ENCODE assay signal across 7 cellular contexts in the genomic region with DNA sequence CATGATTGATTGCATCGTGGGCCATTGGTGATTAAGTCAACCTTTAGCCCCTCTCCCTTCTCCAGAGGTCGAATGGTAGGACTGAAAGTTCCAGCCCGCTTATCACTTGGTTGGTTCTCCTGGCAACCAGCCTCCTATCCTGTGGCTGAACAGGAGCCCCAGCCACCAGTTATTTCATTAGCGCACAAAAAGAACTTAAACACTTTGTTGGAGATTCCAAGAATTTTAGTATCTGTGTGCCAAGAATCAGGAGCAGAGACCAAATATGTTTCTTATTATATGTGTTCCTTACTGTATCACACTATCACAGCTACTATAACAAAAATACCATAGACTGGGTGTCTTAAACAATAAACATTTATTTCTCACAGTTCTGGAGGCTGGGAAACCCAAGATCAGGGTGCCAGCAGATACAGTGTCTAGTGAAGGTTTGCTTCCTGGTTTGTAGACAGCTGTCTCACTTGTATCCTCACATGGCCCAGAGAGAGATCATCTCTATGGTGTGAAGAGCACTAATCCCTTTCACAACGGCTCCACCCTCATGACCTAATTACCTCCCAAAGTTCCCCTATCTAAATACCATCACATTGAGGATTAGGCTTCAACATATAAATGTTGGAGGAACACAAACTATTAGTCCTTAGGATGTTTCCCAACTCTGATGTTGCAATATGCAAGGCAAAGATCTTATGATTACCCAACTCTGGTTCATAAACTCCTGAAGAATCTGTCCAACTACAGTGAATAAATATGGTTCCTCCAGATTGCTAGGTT. TPM values are rescaled to one million over a fixed set of nuclear protein-coding genes. Genes with fewer than 3 reads are reported as not detected.
DNase-seq lines count a peak whose midpoint lies in the region; ATAC-seq and TF ChIP-seq lines count a peak whose summit lies in the region.

No MANE protein-coding gene starts in this region.

- dilution Hi-C loops in IMR-90 (cut with HindIII; ENCODE audit: low sequenced_read_pairs, unreplicated experiment) = no loop called here

- peaks cover 10% of the 10 kb centered on the region for H3K9me1 ChIP-seq in IMR-90 (ENCODE audit: insufficient read depth, low read length)

- peak overlapping the region; percentile 64 for H3K14ac ChIP-seq in IMR-90 (replicated peaks; ENCODE audit: low read depth, low read length)

- H3K23ac ChIP-seq in IMR-90 (ENCODE audit: low read depth, low read length) = 0 out of 2 replicates have a peak overlapping the region, but pooled peaks have one; percentile 17

- peaks cover 48% of the 10 kb centered on the region for H3K4me1 Mint-ChIP-seq in activated T-helper 2 cell treated with anti-CD3 and anti-CD28 coated beads, Interferon-gamma antibody, Interleukin-2, Interleukin-4, amounts not matched to agents 10 μg/mL and 5 μg/mL and 100 μg/mL, durations not matched to agents 14 hours and 24 hours and 36 hours (ENCODE audit: low read depth)

- no peaks in the 10 kb centered on the region for H3K27me3 Mint-ChIP-seq in activated T-helper 2 cell treated with anti-CD3 and anti-CD28 coated beads, Interferon-gamma antibody, Interleukin-2, Interleukin-4, amounts not matched to agents 10 μg/mL and 5 μg/mL and 100 μg/mL, durations not matched to agents 14 hours and 24 hours and 36 hours (ENCODE audit: low read depth)

- no peak overlapping the region for H3K9ac ChIP-seq in IMR-90 (ENCODE audit: low read depth, low read length)

- peak overlapping the region; percentile 60; the same call in 1 of the 2 replicates for H2BK120ac ChIP-seq in IMR-90 (ENCODE audit: low read depth, low read length)

- CTCF ChIA-PET in IMR-90 (lab: Yijun Ruan, JAX) = interaction anchor here (0.8 kb wide), 1 partner anchor 10 kb away, joined by 3 read pairs; no protein-coding TSS in a partner anchor

- peak overlapping the region; percentile 78 for H4K5ac ChIP-seq in IMR-90 (ENCODE audit: low read depth, low read length)

- 80% methylated on average over 1 of the region's 5 CpGs; no CpG with 5 or more reads in 1 of the 2 experiments for WGBS in IMR-90 (ENCODE audit: extremely low coverage in 2 of 2, insufficient read length in 1 of 2), 2 experiments

- BruUV-seq in IMR-90 (replicated peaks; lab: Mats Ljungman, UMichigan) = no TSS peak

- H2AK9ac ChIP-seq in IMR-90 (replicated peaks; ENCODE audit: low read depth, low read length, poor library complexity) = no peak overlapping the region

- ATAC-seq in IMR-90 (ENCODE audit: low read depth) (peak; percentile 36), left cardiac atrium (peak; percentile 51 to 83), HG03354 (IDR thresholded peaks at IDR 0.05; ENCODE audit: poor library complexity, severe bottlenecking, unreplicated experiment) (no peak)

- 0 out of 2 replicates have a peak overlapping the region, but pooled peaks have one; percentile 13 for H2BK20ac ChIP-seq in IMR-90 (ENCODE audit: low read depth, low read length)

- H3K9me3 Mint-ChIP-seq in activated T-helper 2 cell treated with anti-CD3 and anti-CD28 coated beads, Interferon-gamma antibody, Interleukin-2, Interleukin-4, amounts not matched to agents 10 μg/mL and 5 μg/mL and 100 μg/mL, durations not matched to agents 14 hours and 24 hours and 36 hours = no peaks in the 10 kb centered on the region

- peak overlapping the region; percentile 81; the same call in 1 of the 2 replicates for H3K27ac ChIP-seq in IMR-90 (ENCODE audit: insufficient read depth, low read length)

- in situ Hi-C loops in IMR-90 (cut with MboI; ENCODE audit: low sequenced_read_pairs) = no loop called here

- no peak for TF ChIP-seq POLR2A in IMR-90 (IDR thresholded peaks at IDR 0.05; ENCODE audit: low read depth, low read length)

- no peak overlapping the region for H3K56ac ChIP-seq in IMR-90 (ENCODE audit: extremely low read depth, insufficient read depth, low read length)

- DNase-seq in IMR-90 (peak; percentile 91), left cardiac atrium (no peak), stromal cell of bone marrow (ENCODE audit: low read depth) (peak; percentile 86), NCI-H146 (lab: John Stamatoyannopoulos, UW) (no peak), NCI-H748 (lab: John Stamatoyannopoulos, UW; ENCODE audit: unreplicated experiment) (no peak)
- no peak for DNase-seq in activated T-helper 2 cell treated with anti-CD3 and anti-CD28 coated beads, Interferon-gamma antibody, Interleukin-2, Interleukin-4, amounts not matched to agents 10 μg/mL and 5 μg/mL and 100 μg/mL, durations not matched to agents 14 hours and 24 hours and 36 hours (ENCODE audit: low spot score)

- no peaks in the 10 kb centered on the region; the same call in 1 of the 2 replicates for H3K9me3 ChIP-seq in IMR-90 (ENCODE audit: control insufficient read depth, insufficient read depth, low read length)

- peak overlapping the region; percentile 52; the same call in 1 of the 2 replicates for H3K4me2 ChIP-seq in IMR-90 (ENCODE audit: low read depth, low read length)

- peaks cover 10% of the 10 kb centered on the region; the same call in 1 of the 2 replicates for H4K20me1 ChIP-seq in IMR-90 (ENCODE audit: insufficient read depth, low read length)

- peak overlapping the region; percentile 92 for H2BK5ac ChIP-seq in IMR-90 (ENCODE audit: low read depth, low read length, poor library complexity, severe bottlenecking)

- H3K4me1 ChIP-seq in IMR-90 (ENCODE audit: control insufficient read depth, insufficient read depth, low read length) = peaks cover 19% of the 10 kb centered on the region

- intact Hi-C loops in IMR-90 (cut with micrococcal nuclease) = no loop called here
- intact Hi-C loops in activated T-helper 2 cell treated with anti-CD3 and anti-CD28 coated beads, Interferon-gamma antibody, Interleukin-2, Interleukin-4, amounts not matched to agents 10 μg/mL and 5 μg/mL and 100 μg/mL, durations not matched to agents 14 hours and 24 hours and 36 hours (cut with micrococcal nuclease) = no loop called here
- intact Hi-C loops in left cardiac atrium (cut with DNase I) = no loop called here

- peak overlapping the region in 1 of 2 experiments; percentile 30; a peak in 2 of 4 replicates for H4K8ac ChIP-seq in IMR-90 (ENCODE audit: low read depth in 2 of 2, low read length in 2 of 2)

- H4K91ac ChIP-seq in IMR-90 (ENCODE audit: insufficient read depth, low read depth, low read length) = peak overlapping the region; percentile 15; the same call in 1 of the 2 replicates

- H3K4me3 ChIP-seq in IMR-90 (ENCODE audit: insufficient read depth, low read depth, low read length) = no peak overlapping the region

- H3K36me3 ChIP-seq in IMR-90 (ENCODE audit: control insufficient read depth, insufficient read depth, low read length) = peaks cover 12% of the 10 kb centered on the region

- H3K79me1 ChIP-seq in IMR-90 (ENCODE audit: low read depth in 1 of 2, low read length in 2 of 2) = peaks cover 24 to 55% of the 10 kb centered on the region in 2 experiments

- peak overlapping the region; percentile 67; the same call in 1 of the 2 replicates for H3K4ac ChIP-seq in IMR-90 (ENCODE audit: low read depth, low read length)

- peaks cover 88% of the 10 kb centered on the region for H3K36me3 Mint-ChIP-seq in activated T-helper 2 cell treated with anti-CD3 and anti-CD28 coated beads, Interferon-gamma antibody, Interleukin-2, Interleukin-4, amounts not matched to agents 10 μg/mL and 5 μg/mL and 100 μg/mL, durations not matched to agents 14 hours and 24 hours and 36 hours (ENCODE audit: low read depth)

- H3K27ac Mint-ChIP-seq in activated T-helper 2 cell treated with anti-CD3 and anti-CD28 coated beads, Interferon-gamma antibody, Interleukin-2, Interleukin-4, amounts not matched to agents 10 μg/mL and 5 μg/mL and 100 μg/mL, durations not matched to agents 14 hours and 24 hours and 36 hours = no peak overlapping the region

- H3K4me3 Mint-ChIP-seq in activated T-helper 2 cell treated with anti-CD3 and anti-CD28 coated beads, Interferon-gamma antibody, Interleukin-2, Interleukin-4, amounts not matched to agents 10 μg/mL and 5 μg/mL and 100 μg/mL, durations not matched to agents 14 hours and 24 hours and 36 hours (ENCODE audit: low read depth) = peak overlapping the region; percentile 15

- no peak for TF ChIP-seq CTCF in IMR-90 (conservative IDR thresholded peaks at IDR 0.05; ENCODE audit: low read depth, low read length)

- POLR2A ChIA-PET in IMR-90 (lab: Charles Lee; ENCODE audit: unreplicated experiment) = no interaction called here

- peak overlapping the region; percentile 90 for H3K18ac ChIP-seq in IMR-90 (ENCODE audit: low read depth, low read length)

- peak overlapping the region; percentile 57; the same call in 2 of the 3 replicates for H2BK15ac ChIP-seq in IMR-90 (ENCODE audit: low read depth, low read length)

- no peak for TF ChIP-seq RAD21 in IMR-90 (IDR thresholded peaks at IDR 0.05; ENCODE audit: low read length)

- no peaks in the 10 kb centered on the region for H3K27me3 ChIP-seq in IMR-90 (ENCODE audit: control insufficient read depth, insufficient read depth, low read length)

- peak overlapping the region; percentile 79 for H2AK5ac ChIP-seq in IMR-90 (ENCODE audit: low read depth, low read length)

- no peak overlapping the region for H2AFZ ChIP-seq in IMR-90 (replicated peaks; ENCODE audit: low read length, poor library complexity)

TF ChIP-seq in IMR-90, 13 proteins besides CTCF, POLR2A, EP300 and RAD21 (continues in another document):
- no peak for TF ChIP-seq MAZ (IDR thresholded peaks at IDR 0.05; ENCODE audit: borderline replicate concordance, low read depth, low read length)
- no peak for TF ChIP-seq RFX5 (IDR thresholded peaks at IDR 0.05; ENCODE audit: low read depth, low read length)
- TF ChIP-seq CEBPB (IDR thresholded peaks at IDR 0.05; ENCODE audit: low read depth, low read length) = peak; percentile 99
- TF ChIP-seq RCOR1 (IDR thresholded peaks at IDR 0.05; ENCODE audit: insufficient replicate concordance, low read length) = no peak

RNA-seq across cellular contexts. Expression of gene APH1B, which starts 30.5 kb away (rescaled TPM):
- total RNA-seq in IMR-90 (2012; rRNA removed) = 7.7 and 10.6 TPM in 2 replicates
- polyA plus RNA-seq in IMR-90 (2012; rRNA removed) = 5.1 and 7.0 TPM in 2 replicates
- 2.7 and 3.8 TPM in 2 replicates for polyA plus RNA-seq in IMR-90 (2012; cell fraction: cytosol; rRNA removed)
- 2.8 and 16.0 TPM in 2 replicates for polyA plus RNA-seq in IMR-90 (2012; cell fraction: nucleus; rRNA removed; ENCODE audit: low replicate concordance)
- 9.5 and 9.8 TPM in 2 replicates for total RNA-seq in activated T-helper 2 cell treated with anti-CD3 and anti-CD28 coated beads, Interferon-gamma antibody, Interleukin-2, Interleukin-4, amounts not matched to agents 10 μg/mL and 5 μg/mL and 100 μg/mL, durations not matched to agents 14 hours and 24 hours and 36 hours
- total RNA-seq in left cardiac atrium = 10 to 100 TPM in 1 of 2 donors, 1 to 10 TPM in 1; 9.6 to 11.8 TPM

RNA-seq across cellular contexts. Expression of gene RAB8B, which starts 57.5 kb away (rescaled TPM):
- total RNA-seq in IMR-90 (2012; rRNA removed) = 29.4 and 66.4 TPM in 2 replicates
- 19.4 and 24.6 TPM in 2 replicates for polyA plus RNA-seq in IMR-90 (2012; rRNA removed)
- 1.6 and 2.2 TPM in 2 replicates for polyA plus RNA-seq in IMR-90 (2012; cell fraction: cytosol; rRNA removed)
- 0.63 and 7.6 TPM in 2 replicates for polyA plus RNA-seq in IMR-90 (2012; cell fraction: nucleus; rRNA removed; ENCODE audit: low replicate concordance)
- 214 TPM in 2 replicates for total RNA-seq in activated T-helper 2 cell treated with anti-CD3 and anti-CD28 coated beads, Interferon-gamma antibody, Interleukin-2, Interleukin-4, amounts not matched to agents 10 μg/mL and 5 μg/mL and 100 μg/mL, durations not matched to agents 14 hours and 24 hours and 36 hours
- total RNA-seq in left cardiac atrium = 10 to 100 TPM; 19.7 to 21.9 TPM

Comparison
In these comparisons a context has a peak if more than half of its experiments do, and no peak if none do; other contexts are left out.
1. DNase-seq: peak in IMR-90 (single experiment) and stromal cell of bone marrow (single experiment); none in activated T-helper 2 cell treated with anti-CD3 and anti-CD28 coated beads, Interferon-gamma antibody, Interleukin-2, Interleukin-4, amounts not matched to agents 10 μg/mL and 5 μg/mL and 100 μg/mL, durations not matched to agents 14 hours and 24 hours and 36 hours (single experiment), left cardiac atrium (single experiment), NCI-H146 (single experiment) and NCI-H748 (single experiment).